Comparison of ENCODE assay signal across 20 cellular contexts in the genomic region with DNA sequence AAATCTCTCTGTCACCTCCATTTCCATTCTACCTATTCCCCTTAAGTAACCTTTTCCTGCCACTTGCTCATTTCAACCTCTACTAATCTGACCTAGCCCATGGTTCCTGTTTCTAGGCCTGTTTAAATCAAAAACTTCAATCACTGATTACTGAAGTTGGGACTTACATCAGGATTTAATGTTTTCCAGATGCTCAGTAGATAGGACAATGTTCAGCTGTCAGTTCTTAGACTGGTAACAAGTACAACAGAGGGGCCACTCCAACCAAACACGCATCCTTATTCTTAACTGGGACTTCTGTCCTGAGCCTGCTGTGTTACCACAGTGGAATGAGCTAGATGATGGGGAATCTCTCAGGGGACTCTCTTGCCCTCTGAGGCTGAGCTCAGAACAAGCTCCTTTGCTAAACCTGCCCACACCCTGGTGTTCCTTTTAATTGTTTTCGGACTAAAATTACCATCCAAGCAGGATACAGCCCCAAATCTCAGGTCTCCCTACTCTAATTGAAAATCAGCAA.
"Had no signal": no experiment of that assay in that cellular context is flagged by ENCODE, and none has a peak within 500 bp of the region (broad histone marks: within the 10 kb centered on the region; RNA-seq: fewer than 3 reads in every experiment).

No MANE protein-coding gene starts in this region.

- DNase-seq: activated CD4-positive, alpha-beta T cell treated with anti-CD3 and anti-CD28 coated beads for 1 hour; activated CD4-positive, alpha-beta T cell treated with anti-CD3 and anti-CD28 coated beads, Interleukin-2, amount 50 U/mL, for 1 hour; activated gamma-delta T cell treated with Interleukin-2 at 50 U/mL for 16 hours; activated T-cell treated with anti-CD3 and anti-CD28 coated beads, Interleukin-2, amount 50 U/mL, for 1 hour; aorta; glutamatergic neuron; mesendoderm; mucosa of descending colon; nucleus accumbens; right lobe of liver; small intestine; stimulated activated CD4-positive, alpha-beta T cell treated with anti-CD3 and anti-CD28 coated beads, Interleukin-15, amount 100 ng/mL, for 24 hours; T-helper 1 cell; transverse colon; uterus had no signal

- H3K36me3 Mint-ChIP-seq: activated naive CD4-positive, alpha-beta T cell treated with anti-CD3 and anti-CD28 coated beads, Interleukin-2, amount 50 U/mL, for 24 hours; brain had no signal

- H3K27me3 Mint-ChIP-seq: activated naive CD4-positive, alpha-beta T cell treated with anti-CD3 and anti-CD28 coated beads, Interleukin-2, amount 50 U/mL, for 24 hours; brain; central memory CD8-positive, alpha-beta T cell; stimulated activated memory B cell treated with anti-CD40 and anti-IgM and Interleukin-4, amounts not matched to agents 10 μg/mL and 1 μg/mL and 100 μg/mL, for 72 hours had no signal

- H3K4me3 Mint-ChIP-seq: activated naive CD4-positive, alpha-beta T cell treated with anti-CD3 and anti-CD28 coated beads, Interleukin-2, amount 50 U/mL, for 24 hours; brain; central memory CD8-positive, alpha-beta T cell; stimulated activated memory B cell treated with anti-CD40 and anti-IgM and Interleukin-4, amounts not matched to agents 10 μg/mL and 1 μg/mL and 100 μg/mL, for 72 hours had no signal

- H3K4me3 ChIP-seq: mucosa of descending colon, right lobe of liver, transverse colon, uterus had no signal

- ATAC-seq: mucosa of descending colon; right lobe of liver; stimulated activated memory B cell treated with anti-CD40 and anti-IgM and Interleukin-4, amounts not matched to agents 10 μg/mL and 1 μg/mL and 100 μg/mL, for 72 hours had no signal

- H3K9me3 ChIP-seq: mucosa of descending colon, right lobe of liver, uterus had no signal

- H3K36me3 ChIP-seq: right lobe of liver, transverse colon, uterus had no signal

- H3K27ac Mint-ChIP-seq: activated naive CD4-positive, alpha-beta T cell treated with anti-CD3 and anti-CD28 coated beads, Interleukin-2, amount 50 U/mL, for 24 hours; brain; stimulated activated memory B cell treated with anti-CD40 and anti-IgM and Interleukin-4, amounts not matched to agents 10 μg/mL and 1 μg/mL and 100 μg/mL, for 72 hours had no signal

- H3K79me2 ChIP-seq: parathyroid adenoma had no signal

- H3K4me1 Mint-ChIP-seq: activated naive CD4-positive, alpha-beta T cell treated with anti-CD3 and anti-CD28 coated beads, Interleukin-2, amount 50 U/mL, for 24 hours; brain; central memory CD8-positive, alpha-beta T cell; stimulated activated memory B cell treated with anti-CD40 and anti-IgM and Interleukin-4, amounts not matched to agents 10 μg/mL and 1 μg/mL and 100 μg/mL, for 72 hours had no signal

- H3K27ac ChIP-seq: parathyroid adenoma, right lobe of liver, transverse colon, uterus had no signal

- H3K27me3 ChIP-seq: right lobe of liver, transverse colon, uterus had no signal

- H3K9ac ChIP-seq: parathyroid adenoma had no signal

- H3K4me1 ChIP-seq: parathyroid adenoma, right lobe of liver, transverse colon, uterus had no signal

- H2AFZ ChIP-seq: parathyroid adenoma had no signal
